11 cellular contexts compared by ENCODE assay signal in the genomic region with DNA sequence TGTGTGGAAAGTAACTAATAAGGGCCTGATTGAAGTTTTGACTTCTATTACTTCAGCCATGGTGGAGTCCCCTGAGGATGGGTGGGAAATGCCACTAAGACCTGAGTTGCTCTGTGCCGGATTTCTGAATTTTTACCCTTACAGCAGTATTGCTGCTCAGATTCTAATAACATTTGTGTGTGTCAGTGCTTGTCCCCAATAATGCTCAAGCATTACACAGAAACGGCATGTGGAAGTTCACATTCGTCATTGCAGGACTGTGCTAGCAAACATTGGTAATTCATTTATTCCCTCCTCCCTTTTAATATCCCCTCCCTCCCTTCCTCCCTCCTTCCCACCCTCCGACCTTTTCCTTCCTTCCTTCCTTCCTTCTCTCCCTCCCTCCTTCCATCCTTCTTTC.
"Had no signal": no experiment of that assay in that cellular context is flagged by ENCODE, and none has a peak within 500 bp of the region (broad histone marks: within the 10 kb centered on the region; RNA-seq: fewer than 3 reads in every experiment).

No MANE protein-coding gene starts in this region.

- H3K27ac ChIP-seq: GM23248 had no signal

- H3K4me3 ChIP-seq: GM23248, GM23338, HAP-1 had no signal

- FAIRE-seq: H1, H54 had no signal

- H3K36me3 ChIP-seq: HAP-1 had no signal

- H3K4me1 ChIP-seq: HAP-1 had no signal

- H3K9me3 ChIP-seq: HAP-1 had no signal

- H3K9ac ChIP-seq: GM23248 had no signal

- H2AFZ ChIP-seq: GM23248, GM23338 had no signal

- H3K4me2 ChIP-seq: GM23338 had no signal

- DNase-seq: GM23248, GOT3, H7, H9, HCEC 1CT, HFFc6 had no signal

- ATAC-seq: GM23338, HCT116 had no signal
